ENCODE assay signal across 21 cellular contexts in genomic region chr4:165360041-165360782, GRCh38. TPM values are rescaled to one million over a fixed set of nuclear protein-coding genes. Genes with fewer than 3 reads are reported as not detected.
DNase-seq lines count a peak whose midpoint lies in the region; ATAC-seq and TF ChIP-seq lines count a peak whose summit lies in the region.
"Had no signal": no experiment of that assay in that cellular context is flagged by ENCODE, and none has a peak within 500 bp of the region (broad histone marks: within the 10 kb centered on the region; RNA-seq: fewer than 3 reads in every experiment).

No MANE protein-coding gene starts in this region.

- ATAC-seq in GM18858 (IDR thresholded peaks at IDR 0.05; ENCODE audit: unreplicated experiment) (no peak), GM21737 (IDR thresholded peaks at IDR 0.05; ENCODE audit: unreplicated experiment) (no peak)
- ATAC-seq: HCT116; left lobe of liver; stimulated activated naive B cell treated with anti-CD40 and anti-IgM and Interleukin-4, amounts not matched to agents 10 μg/mL and 1 μg/mL and 100 μg/mL, for 72 hours had no signal

- H3K79me2 ChIP-seq in smooth muscle cell (ENCODE audit: low read depth) = no peaks in the 10 kb centered on the region

- WGBS in smooth muscle cell (ENCODE audit: low lambda C conversion rate) = 27% methylated on average over 6 of the region's 6 CpGs

- H3K9me3 ChIP-seq in SK-N-MC (ENCODE audit: low read depth, low read length) = no peaks in the 10 kb centered on the region
- H3K9me3 ChIP-seq in smooth muscle cell (replicated peaks; ENCODE audit: low read depth) = no peaks in the 10 kb centered on the region
- H3K9me3 ChIP-seq in WERI-Rb-1 (ENCODE audit: severe bottlenecking) = no peaks in the 10 kb centered on the region
- H3K9me3 ChIP-seq: adrenal gland, neutrophil, thyroid gland had no signal

- H3K4me3 ChIP-seq in SK-N-MC (no peak overlapping the region), smooth muscle cell (peak overlapping the region; percentile 10), WERI-Rb-1 (ENCODE audit: low read depth, low read length) (no peak overlapping the region)
- H3K4me3 ChIP-seq: adrenal gland, dorsolateral prefrontal cortex, thyroid gland had no signal

- no peaks in the 10 kb centered on the region for H4K20me1 ChIP-seq in smooth muscle cell (ENCODE audit: low read depth)

- H3K27ac ChIP-seq in SK-N-MC (peak overlapping the region; percentile 49; the same call in 1 of the 2 replicates), smooth muscle cell (ENCODE audit: low read depth) (peak overlapping the region; percentile 85), WERI-Rb-1 (no peak overlapping the region)
- H3K27ac ChIP-seq: adrenal gland, dorsolateral prefrontal cortex, neutrophil, RWPE1, thyroid gland had no signal

- DNase-seq in GM03348 (ENCODE audit: low spot score) (peak; percentile 70), SK-N-MC (ENCODE audit: low read depth, low spot score) (no peak), fibroblast of peridontal ligament (ENCODE audit: extremely low read depth) (peak; percentile 40), smooth muscle cell (lab: John Stamatoyannopoulos, UW; ENCODE audit: unreplicated experiment) (no peak), WERI-Rb-1 (no peak)
- DNase-seq: activated CD4-positive, alpha-beta T cell treated with anti-CD3 and anti-CD28 coated beads, Interleukin-2, amount 50 U/mL, for 1 hour; activated CD8-positive, alpha-beta memory T cell treated with anti-CD3 and anti-CD28 coated beads, Interleukin-2, amount 50 U/mL, for 48 hours; activated effector memory CD4-positive, alpha-beta T cell treated with Interleukin-2 at 50 U/mL for 16 hours; adrenal gland; caudate nucleus; dorsolateral prefrontal cortex; NCI-H187 treated with DMSO at 0.1 percent for 48 hours; retina; stimulated activated naive B cell treated with anti-CD40 and anti-IgM and Interleukin-4, amounts not matched to agents 10 μg/mL and 1 μg/mL and 100 μg/mL, for 72 hours; thyroid gland had no signal

- no peaks in the 10 kb centered on the region for H3K27me3 ChIP-seq in smooth muscle cell (ENCODE audit: low read depth)
- no peaks in the 10 kb centered on the region for H3K27me3 ChIP-seq in WERI-Rb-1 (ENCODE audit: insufficient read depth, low read depth, severe bottlenecking)
- H3K27me3 ChIP-seq: adrenal gland, dorsolateral prefrontal cortex, thyroid gland had no signal

- H3K9ac ChIP-seq in SK-N-MC (ENCODE audit: insufficient read length) = no peak overlapping the region
- peak overlapping the region; percentile 16 for H3K9ac ChIP-seq in smooth muscle cell (ENCODE audit: low read depth)

- H2AFZ ChIP-seq in smooth muscle cell (ENCODE audit: low read depth) = no peak overlapping the region

- H3F3A ChIP-seq in smooth muscle cell (ENCODE audit: low read depth) = peaks cover 5% of the 10 kb centered on the region

- H3K4me2 ChIP-seq in smooth muscle cell = peak overlapping the region; percentile 78

- peaks cover 3% of the 10 kb centered on the region for H3K4me1 ChIP-seq in smooth muscle cell (ENCODE audit: low read depth)
- H3K4me1 ChIP-seq: adrenal gland, thyroid gland had no signal

- TF ChIP-seq CTCF in smooth muscle cell (IDR thresholded peaks at IDR 0.05; ENCODE audit: borderline replicate concordance, insufficient read depth, poor library complexity, severe bottlenecking) (no peak), WERI-Rb-1 (IDR thresholded peaks at IDR 0.05; ENCODE audit: low read depth, low read length) (no peak)

- H3K36me3 ChIP-seq in SK-N-MC (ENCODE audit: insufficient read depth, low read length) (no peaks in the 10 kb centered on the region), smooth muscle cell (ENCODE audit: low read depth) (no peaks in the 10 kb centered on the region), WERI-Rb-1 (no peaks in the 10 kb centered on the region)
- H3K36me3 ChIP-seq: adrenal gland, neutrophil, thyroid gland had no signal

RNA-seq across cellular contexts. Expression of gene CPE, which starts 18.6 kb away (rescaled TPM):
- 47.6 and 50.9 TPM in 2 replicates for total RNA-seq in smooth muscle cell
- 24.8 and 45.9 TPM in 2 replicates for polyA plus RNA-seq in smooth muscle cell

RNA-seq across cellular contexts. Expression of gene MSMO1, which starts 32.7 kb away (rescaled TPM):
- total RNA-seq in smooth muscle cell = 218 and 299 TPM in 2 replicates
- 133 and 214 TPM in 2 replicates for polyA plus RNA-seq in smooth muscle cell

Comparison
In these comparisons a context has a peak if more than half of its experiments do, and no peak if none do; other contexts are left out.
1. DNase-seq: peak in GM03348 (single experiment) and fibroblast of peridontal ligament (single experiment); none in SK-N-MC (single experiment), smooth muscle cell (single experiment) and WERI-Rb-1 (single experiment).